17 cellular contexts compared by ENCODE assay signal in the genomic region with DNA sequence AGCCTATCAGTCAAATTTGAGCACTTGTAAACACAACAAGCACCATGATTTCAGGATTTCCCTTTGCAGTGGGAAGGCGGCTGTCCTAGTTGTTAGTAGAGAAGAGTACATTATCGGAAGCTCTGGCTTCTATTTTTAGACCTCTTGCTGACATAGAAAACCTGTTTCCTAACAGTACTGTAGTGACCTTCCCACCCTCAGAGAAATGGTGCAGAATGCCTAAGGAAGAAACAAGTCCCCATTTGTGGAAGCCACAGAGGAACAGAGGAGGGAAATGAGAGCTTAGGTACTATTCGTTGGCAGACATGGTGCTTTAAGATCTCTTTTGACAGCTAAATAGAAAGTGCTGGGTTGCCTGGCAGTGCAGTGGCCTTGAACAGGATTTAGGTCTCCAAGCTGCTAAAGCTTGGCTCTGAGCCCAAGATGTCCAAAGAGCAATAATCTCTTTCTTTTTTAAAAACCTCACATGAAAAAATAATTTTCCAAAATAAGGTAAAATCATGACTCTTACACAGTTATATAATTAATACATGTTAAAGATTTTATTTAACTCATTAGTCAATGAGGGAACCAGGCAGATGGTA. TPM values are rescaled to one million over a fixed set of nuclear protein-coding genes. Genes with fewer than 3 reads are reported as not detected.
"Had no signal": no experiment of that assay in that cellular context is flagged by ENCODE, and none has a peak within 500 bp of the region (broad histone marks: within the 10 kb centered on the region; RNA-seq: fewer than 3 reads in every experiment).

No MANE protein-coding gene starts in this region.

- DNase-seq: activated CD4-positive, alpha-beta T cell treated with anti-CD3 and anti-CD28 coated beads for 1 hour; activated CD4-positive, alpha-beta T cell treated with anti-CD3 and anti-CD28 coated beads, Interleukin-2, amount 50 U/mL, for 4 hours; activated naive CD4-positive, alpha-beta T cell treated with anti-CD3 and anti-CD28 coated beads for 36 hours; activated naive CD8-positive, alpha-beta T cell treated with anti-CD3 and anti-CD28 coated beads, Interleukin-2, amount 50 U/mL, for 24 hours; activated T-cell treated with anti-CD3 and anti-CD28 coated beads for 4 hours; left ventricle myocardium inferior; mesendoderm; spleen; T-helper 1 cell; T1000; upper lobe of right lung had no signal

- H3K9me3 ChIP-seq: ascending aorta, esophagus muscularis mucosa, left ventricle myocardium inferior, spleen, suprapubic skin, upper lobe of right lung had no signal

- H3K27ac ChIP-seq: ascending aorta, esophagus muscularis mucosa, left ventricle myocardium inferior, spleen, suprapubic skin, upper lobe of right lung, VCaP had no signal

- H3K4me3 ChIP-seq: ascending aorta, dorsolateral prefrontal cortex, esophagus muscularis mucosa, left ventricle myocardium inferior, spleen, suprapubic skin, upper lobe of right lung had no signal

- H3K27me3 ChIP-seq: ascending aorta, esophagus muscularis mucosa, spleen, suprapubic skin, upper lobe of right lung had no signal

- H3K36me3 ChIP-seq: ascending aorta, esophagus muscularis mucosa, left ventricle myocardium inferior, spleen, suprapubic skin, upper lobe of right lung had no signal

- H3K4me1 ChIP-seq: ascending aorta, left ventricle myocardium inferior, spleen, suprapubic skin, upper lobe of right lung had no signal

RNA-seq across cellular contexts. Expression of gene GLRA2, which starts 24.9 kb away (rescaled TPM):
- polyA plus RNA-seq: keratinocyte, spleen had no signal
